In the genomic region with DNA sequence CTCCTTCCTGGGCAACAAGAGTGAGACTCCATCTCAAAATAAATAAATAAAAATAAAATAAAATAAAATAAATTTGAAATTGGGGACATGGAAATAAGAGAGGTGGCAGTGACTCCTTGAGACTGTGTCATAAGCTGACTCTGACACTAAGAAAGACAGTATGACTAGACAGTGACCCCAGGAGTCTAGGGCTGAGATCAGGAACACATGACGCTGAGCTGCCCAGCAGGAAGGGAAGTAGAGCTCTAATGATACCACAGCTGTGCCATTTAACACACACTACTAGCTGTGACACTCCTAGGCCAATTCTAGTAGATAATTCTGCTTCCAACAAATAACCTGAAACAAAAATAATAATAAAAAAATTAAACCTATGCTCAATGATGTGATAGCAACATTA, we compare ENCODE assay signal across 18 cellular contexts.
DNase-seq lines count a peak whose midpoint lies in the region; ATAC-seq lines count a peak whose summit lies in the region.
"Had no signal": no experiment of that assay in that cellular context is flagged by ENCODE, and none has a peak within 500 bp of the region (broad histone marks: within the 10 kb centered on the region; RNA-seq: fewer than 3 reads in every experiment).

No MANE protein-coding gene starts in this region.

- H3K27ac Mint-ChIP-seq in stimulated activated naive B cell treated with anti-CD40 and anti-IgM and Interleukin-4, amounts not matched to agents 10 μg/mL and 1 μg/mL and 100 μg/mL, for 72 hours: peak overlapping the region; percentile 97
- H3K27ac Mint-ChIP-seq: T-cell had no signal

- peak overlapping the region in 1 of 2 donors; percentile 35 for H3K4me3 Mint-ChIP-seq in stimulated activated naive B cell treated with anti-CD40 and anti-IgM and Interleukin-4, amounts not matched to agents 10 μg/mL and 1 μg/mL and 100 μg/mL, for 72 hours
- H3K4me3 Mint-ChIP-seq: T-cell had no signal

- peaks cover 52 to 92% of the 10 kb centered on the region in 2 donors for H3K4me1 Mint-ChIP-seq in stimulated activated naive B cell treated with anti-CD40 and anti-IgM and Interleukin-4, amounts not matched to agents 10 μg/mL and 1 μg/mL and 100 μg/mL, for 72 hours

- peaks cover 5 to 9% of the 10 kb centered on the region in 2 donors for H3K9me3 Mint-ChIP-seq in stimulated activated naive B cell treated with anti-CD40 and anti-IgM and Interleukin-4, amounts not matched to agents 10 μg/mL and 1 μg/mL and 100 μg/mL, for 72 hours
- H3K9me3 Mint-ChIP-seq: T-cell had no signal

- ATAC-seq in GM18861 (IDR thresholded peaks at IDR 0.05; ENCODE audit: unreplicated experiment) (peak; percentile 60), HG02885 (IDR thresholded peaks at IDR 0.05; ENCODE audit: poor library complexity, unreplicated experiment) (peak; percentile 44)
- ATAC-seq in stimulated activated naive B cell treated with anti-CD40 and anti-IgM and Interleukin-4, amounts not matched to agents 10 μg/mL and 1 μg/mL and 100 μg/mL, for 72 hours (replicated peaks): peak; percentile 58 to 65
- ATAC-seq: body of pancreas, heart left ventricle, T-cell had no signal

- H3K27me3 Mint-ChIP-seq in stimulated activated naive B cell treated with anti-CD40 and anti-IgM and Interleukin-4, amounts not matched to agents 10 μg/mL and 1 μg/mL and 100 μg/mL, for 72 hours: no peaks in the 10 kb centered on the region

- DNase-seq in NOMO-1 treated with dmso at 0.1 percent for 144 hours (lab: John Stamatoyannopoulos, UW; ENCODE audit: unreplicated experiment) (peak; percentile 19), islet precursor cell (no peak), NCI-H446 treated with DMSO at 0.1 percent for 48 hours (lab: John Stamatoyannopoulos, UW) (no peak)
- DNase-seq in stimulated activated naive B cell treated with anti-CD40 and anti-IgM and Interleukin-4, amounts not matched to agents 10 μg/mL and 1 μg/mL and 100 μg/mL, for 72 hours: peak; percentile 41
- no peak for DNase-seq in activated CD8-positive, alpha-beta memory T cell treated with anti-CD3 and anti-CD28 coated beads, Interleukin-2, amount 50 U/mL, for 4 hours
- DNase-seq: activated CD4-positive, CD25-positive, alpha-beta regulatory T cell; activated naive CD4-positive, alpha-beta T cell; DMS79; esophagus squamous epithelium; GOT3; heart left ventricle; NCI-H2029; NCI-H69; stimulated activated CD4-positive, alpha-beta T cell treated with anti-CD3 and anti-CD28 coated beads, Interleukin-4, amount 100 ng/mL, for 1 hour; T-cell had no signal

- H3K36me3 Mint-ChIP-seq in stimulated activated naive B cell treated with anti-CD40 and anti-IgM and Interleukin-4, amounts not matched to agents 10 μg/mL and 1 μg/mL and 100 μg/mL, for 72 hours: peaks cover 14 to 15% of the 10 kb centered on the region in 2 donors
- H3K36me3 Mint-ChIP-seq: T-cell had no signal

Comparison
In these comparisons a context has a peak if more than half of its experiments do, and no peak if none do; other contexts are left out.
1. DNase-seq: peak in NOMO-1 treated with dmso at 0.1 percent for 144 hours (single experiment) and stimulated activated naive B cell treated with anti-CD40 and anti-IgM and Interleukin-4, amounts not matched to agents 10 μg/mL and 1 μg/mL and 100 μg/mL, for 72 hours (single experiment); none in islet precursor cell (single experiment), NCI-H446 treated with DMSO at 0.1 percent for 48 hours (single experiment) and activated CD8-positive, alpha-beta memory T cell treated with anti-CD3 and anti-CD28 coated beads, Interleukin-2, amount 50 U/mL, for 4 hours (single experiment).
2. Peak in every context shown above with its lines, with median percentiles within 50 percentile points of each other: ATAC-seq.